ENCODE assay signal across 8 cellular contexts in genomic region chr20:48295445-48295903, GRCh38.
DNase-seq lines count a peak whose midpoint lies in the region; TF ChIP-seq lines count a peak whose summit lies in the region.

No MANE protein-coding gene starts in this region.

- no peaks in the 10 kb centered on the region for H3K36me3 ChIP-seq in Caco-2 (ENCODE audit: control insufficient read depth, insufficient read depth, low read length)

- POLR2A ChIA-PET in Caco-2 (lab: Charles Lee): interaction anchor here (0.6 to 1.7 kb wide), 7 partner anchors 8 to 939 kb away, joined by 3 to 14 read pairs (median 5); partner anchors contain the start of gene ZMYND8

- no peak overlapping the region for H3K4me3 ChIP-seq in Caco-2 (ENCODE audit: low read depth, low read length)
- H3K4me3 ChIP-seq in epithelial cell of esophagus (ENCODE audit: low read length): no peak overlapping the region

- DNase-seq in Caco-2: peak; percentile 95 to 96
- DNase-seq in NCI-H226: peak; percentile 96
- peak; percentile 89 for DNase-seq in epithelial cell of esophagus (ENCODE audit: low read depth)
- no peak for DNase-seq in Ammon's horn (ENCODE audit: low spot score)
- DNase-seq in GM13976 (ENCODE audit: low spot score): no peak
- DNase-seq in effector CD8-positive, alpha-beta T cell (lab: John Stamatoyannopoulos, UW): no peak
- no peak for DNase-seq in NCI-H1417 (lab: John Stamatoyannopoulos, UW)

- BruUV-seq in Caco-2 (replicated peaks; lab: Mats Ljungman, UMichigan): no TSS peak

- H3K4me1 ChIP-seq in Caco-2: peaks cover 43% of the 10 kb centered on the region

- in situ Hi-C loops in GM13976 (cut with MboI; ENCODE audit: low sequenced_read_pairs, unreplicated experiment): no loop called here

- H3K4me3 Mint-ChIP-seq in Caco-2 (ENCODE audit: unreplicated experiment) (peak overlapping the region; percentile 53), nephron (no peak overlapping the region)

- H3K27ac Mint-ChIP-seq in Caco-2 (ENCODE audit: unreplicated experiment): peak overlapping the region; percentile 95
- H3K27ac Mint-ChIP-seq in nephron: peak overlapping the region; percentile 57 to 65 (median 58)

- H3K36me3 Mint-ChIP-seq in Caco-2 (ENCODE audit: insufficient read depth, unreplicated experiment) (peaks cover 16% of the 10 kb centered on the region), nephron (ENCODE audit: low read depth) (no peaks in the 10 kb centered on the region)

- no peaks in the 10 kb centered on the region for H3K27me3 ChIP-seq in Caco-2 (replicated peaks; ENCODE audit: control insufficient read depth, insufficient read depth, low read length)

- CTCF ChIA-PET in Caco-2 (lab: Charles Lee): interaction anchor here (0.5 to 3.5 kb wide), 54 partner anchors 8 to 1095 kb away, joined by 3 to 114 read pairs (median 4); partner anchors contain the start of genes NCOA3 and SULF2

- H3K27me3 Mint-ChIP-seq in Caco-2 (ENCODE audit: insufficient read depth, unreplicated experiment): no peaks in the 10 kb centered on the region
- peaks cover 8% of the 10 kb centered on the region for H3K27me3 Mint-ChIP-seq in nephron (ENCODE audit: low read depth)

- TF ChIP-seq CTCF in Caco-2 (IDR thresholded peaks at IDR 0.05; ENCODE audit: insufficient read depth in 1 of 2, low read depth in 1 of 2, low read length in 1 of 2, severe bottlenecking in 1 of 2, unreplicated experiment in 1 of 2) (peak; percentile 73 to 77), epithelial cell of esophagus (IDR thresholded peaks at IDR 0.05; ENCODE audit: insufficient read depth, low read depth, low read length, missing control alignments) (peak; percentile 63), nephron (IDR thresholded peaks at IDR 0.05; ENCODE audit: unreplicated experiment in 3 of 3) (peak; percentile 41 to 55 (median 46)), GM13976 (IDR thresholded peaks at IDR 0.05; ENCODE audit: borderline replicate concordance, control extremely low read depth, extremely low read depth, insufficient read depth, missing control alignments) (no peak)

- H3K9me3 ChIP-seq in Caco-2: no peaks in the 10 kb centered on the region

- intact Hi-C loops in Caco-2 (cut with micrococcal nuclease; ENCODE audit: unreplicated experiment): loop anchor here (1.0 to 5.0 kb wide), 10 partner anchors 10 to 631 kb away; no protein-coding TSS in a partner anchor

- H3K4me1 Mint-ChIP-seq in Caco-2 (ENCODE audit: low read depth, unreplicated experiment) (peaks cover 66% of the 10 kb centered on the region), nephron (peaks cover 57% of the 10 kb centered on the region)

- H3K9me3 Mint-ChIP-seq in Caco-2 (ENCODE audit: unreplicated experiment) (peaks cover 14% of the 10 kb centered on the region), nephron (no peaks in the 10 kb centered on the region)

Comparison
In these comparisons a context has a peak if more than half of its experiments do, and no peak if none do; other contexts are left out.
1. DNase-seq: peak in Caco-2 (2 of 2), NCI-H226 (single experiment) and epithelial cell of esophagus (single experiment); none in Ammon's horn (single experiment), GM13976 (single experiment), effector CD8-positive, alpha-beta T cell (single experiment) and NCI-H1417 (0 of 3).